Comparison of ENCODE assay signal across 16 cellular contexts in the genomic region with DNA sequence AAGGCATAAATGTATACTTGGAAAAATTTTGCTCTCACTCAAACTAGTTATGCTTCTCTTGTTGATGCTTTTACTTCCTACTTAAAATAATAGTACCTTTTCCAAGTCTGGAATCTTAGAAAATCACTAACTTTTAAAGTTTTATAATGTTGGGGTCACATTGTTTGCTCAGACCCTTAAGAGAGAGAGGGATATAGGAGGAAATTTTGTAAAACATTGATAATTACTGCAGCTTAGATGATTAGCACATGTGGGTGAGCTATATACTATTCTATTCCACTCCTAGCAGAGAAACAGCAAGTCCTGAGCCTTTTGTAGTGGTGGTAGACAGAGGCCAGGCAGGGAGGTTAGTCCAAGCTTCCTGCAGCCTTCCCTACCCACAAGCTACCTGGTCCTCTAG. TPM values are rescaled to one million over a fixed set of nuclear protein-coding genes. Genes with fewer than 3 reads are reported as not detected.
DNase-seq lines count a peak whose midpoint lies in the region; ATAC-seq, FAIRE-seq and TF ChIP-seq lines count a peak whose summit lies in the region.
"Had no signal": no experiment of that assay in that cellular context is flagged by ENCODE, and none has a peak within 500 bp of the region (broad histone marks: within the 10 kb centered on the region; RNA-seq: fewer than 3 reads in every experiment).

No MANE protein-coding gene starts in this region.

- peaks cover 21% of the 10 kb centered on the region for H3K4me1 ChIP-seq in adipocyte (ENCODE audit: control insufficient read depth, insufficient read depth, low read length)
- H3K4me1 ChIP-seq: BLaER1 had no signal

- no peak for TF ChIP-seq CTCF in HFFc6 (IDR thresholded peaks at IDR 0.05)

- no peaks in the 10 kb centered on the region for H3K9me3 Mint-ChIP-seq in activated naive CD4-positive, alpha-beta T cell treated with anti-CD3 and anti-CD28 coated beads for 36 hours
- H3K9me3 Mint-ChIP-seq in activated naive CD4-positive, alpha-beta T cell treated with anti-CD3 and anti-CD28 coated beads, Interleukin-2, amount 10 ng/mL, durations not matched to agents 7 days and 5 days: no peaks in the 10 kb centered on the region
- peaks cover 13% of the 10 kb centered on the region for H3K9me3 Mint-ChIP-seq in HFFc6
- H3K9me3 Mint-ChIP-seq: CD14-positive monocyte; CD4-positive, alpha-beta memory T cell; H9; IgD-negative memory B cell had no signal

- no peaks in the 10 kb centered on the region for H3K27me3 Mint-ChIP-seq in activated naive CD4-positive, alpha-beta T cell treated with anti-CD3 and anti-CD28 coated beads for 36 hours (ENCODE audit: low read depth)
- H3K27me3 Mint-ChIP-seq in activated naive CD4-positive, alpha-beta T cell treated with anti-CD3 and anti-CD28 coated beads, Interleukin-2, amount 10 ng/mL, durations not matched to agents 7 days and 5 days: no peaks in the 10 kb centered on the region
- peaks cover 30% of the 10 kb centered on the region for H3K27me3 Mint-ChIP-seq in HFFc6 (ENCODE audit: insufficient read depth)
- H3K27me3 Mint-ChIP-seq: CD4-positive, alpha-beta memory T cell; IgD-negative memory B cell had no signal

- H3K4me3 Mint-ChIP-seq in activated naive CD4-positive, alpha-beta T cell treated with anti-CD3 and anti-CD28 coated beads for 36 hours: no peak overlapping the region
- no peak overlapping the region for H3K4me3 Mint-ChIP-seq in activated naive CD4-positive, alpha-beta T cell treated with anti-CD3 and anti-CD28 coated beads, Interleukin-2, amount 10 ng/mL, durations not matched to agents 7 days and 5 days
- H3K4me3 Mint-ChIP-seq in HFFc6: peak overlapping the region; percentile 42; the same call in 1 of the 2 replicates
- H3K4me3 Mint-ChIP-seq: CD14-positive monocyte; CD4-positive, alpha-beta memory T cell; H9 had no signal

- intact Hi-C loops in activated naive CD4-positive, alpha-beta T cell treated with anti-CD3 and anti-CD28 coated beads for 36 hours (cut with micrococcal nuclease): no loop called here

- ATAC-seq in HG02938 (IDR thresholded peaks at IDR 0.05; ENCODE audit: unreplicated experiment): no peak

- H3K27ac Mint-ChIP-seq in activated naive CD4-positive, alpha-beta T cell treated with anti-CD3 and anti-CD28 coated beads for 36 hours: peak overlapping the region; percentile 24
- no peak overlapping the region for H3K27ac Mint-ChIP-seq in activated naive CD4-positive, alpha-beta T cell treated with anti-CD3 and anti-CD28 coated beads, Interleukin-2, amount 10 ng/mL, durations not matched to agents 7 days and 5 days
- H3K27ac Mint-ChIP-seq in HFFc6: peak overlapping the region; percentile 69
- H3K27ac Mint-ChIP-seq: H9, IgD-negative memory B cell had no signal

- peaks cover 2% of the 10 kb centered on the region for H3K4me1 Mint-ChIP-seq in activated naive CD4-positive, alpha-beta T cell treated with anti-CD3 and anti-CD28 coated beads for 36 hours (ENCODE audit: low read depth)
- peaks cover 4% of the 10 kb centered on the region for H3K4me1 Mint-ChIP-seq in activated naive CD4-positive, alpha-beta T cell treated with anti-CD3 and anti-CD28 coated beads, Interleukin-2, amount 10 ng/mL, durations not matched to agents 7 days and 5 days
- H3K4me1 Mint-ChIP-seq in HFFc6 (ENCODE audit: low read depth): peaks cover 47% of the 10 kb centered on the region
- H3K4me1 Mint-ChIP-seq: H9 had no signal

- no peaks in the 10 kb centered on the region for H3K9me3 ChIP-seq in adipocyte (ENCODE audit: control insufficient read depth, low read length)
- H3K9me3 ChIP-seq: BLaER1 had no signal

- no peak overlapping the region for H3K4me3 ChIP-seq in adipocyte (ENCODE audit: low read length)
- H3K4me3 ChIP-seq: BLaER1 had no signal

- peak overlapping the region; percentile 12 for H3K9ac ChIP-seq in adipocyte (ENCODE audit: low read length)
- H3K9ac ChIP-seq: BLaER1 had no signal

- DNase-seq in activated naive CD4-positive, alpha-beta T cell treated with anti-CD3 and anti-CD28 coated beads for 36 hours: no peak
- no peak for DNase-seq in activated naive CD4-positive, alpha-beta T cell treated with anti-CD3 and anti-CD28 coated beads, Interleukin-2, amount 10 ng/mL, durations not matched to agents 7 days and 5 days
- DNase-seq in HFFc6 (no peak), adipocyte (ENCODE audit: low read depth) (no peak), frontal cortex (ENCODE audit: low spot score in 2 of 2) (no peak), SKM-1 (lab: John Stamatoyannopoulos, UW; ENCODE audit: unreplicated experiment) (no peak)
- DNase-seq: CD4-positive, alpha-beta memory T cell; DMS153; DMS79; GDM1; GOT3; H9 had no signal

- CTCF ChIA-PET in activated naive CD4-positive, alpha-beta T cell treated with anti-CD3 and anti-CD28 coated beads for 36 hours (lab: Charles Lee): no interaction called here
- CTCF ChIA-PET in activated naive CD4-positive, alpha-beta T cell treated with anti-CD3 and anti-CD28 coated beads, Interleukin-2, amount 10 ng/mL, durations not matched to agents 7 days and 5 days (lab: Charles Lee): interaction anchor here (1.2 kb wide), 1 partner anchor 14 kb away, joined by 3 read pairs; a partner anchor contains a TSS

- FAIRE-seq in frontal cortex (lab: Jason Lieb, UNC): no peak

- no peaks in the 10 kb centered on the region for H3K27me3 ChIP-seq in adipocyte (replicated peaks; ENCODE audit: control insufficient read depth, insufficient read depth, low read length)
- H3K27me3 ChIP-seq: BLaER1 had no signal

- H3K36me3 Mint-ChIP-seq in activated naive CD4-positive, alpha-beta T cell treated with anti-CD3 and anti-CD28 coated beads for 36 hours (ENCODE audit: low read depth): peaks cover 51% of the 10 kb centered on the region
- H3K36me3 Mint-ChIP-seq in activated naive CD4-positive, alpha-beta T cell treated with anti-CD3 and anti-CD28 coated beads, Interleukin-2, amount 10 ng/mL, durations not matched to agents 7 days and 5 days: peaks cover 58% of the 10 kb centered on the region
- H3K36me3 Mint-ChIP-seq in HFFc6 (ENCODE audit: low read depth): peaks cover 78% of the 10 kb centered on the region

- peaks cover 99% of the 10 kb centered on the region for H3K36me3 ChIP-seq in adipocyte (ENCODE audit: control insufficient read depth, insufficient read depth, low read length, severe bottlenecking)

RNA-seq across cellular contexts. Expression of a gene that starts 13.4 kb away (rescaled TPM):
- total RNA-seq in activated naive CD4-positive, alpha-beta T cell treated with anti-CD3 and anti-CD28 coated beads for 36 hours: 1 to 10 TPM; 3.4 TPM
- 1 to 10 TPM; 2.2 to 4.4 (median 4.1) TPM for total RNA-seq in HFFc6 (2021; fragmentation: NEBNext Ultra II Directional; extraction: Animal tissue kit (Norgen Biotek cat#: 25700))
- 4.5 TPM for total RNA-seq in frontal cortex
